ENCODE assay signal across 34 cellular contexts in genomic region chr11:91538065-91538464, GRCh38.
"Had no signal": no experiment of that assay in that cellular context is flagged by ENCODE, and none has a peak within 500 bp of the region (broad histone marks: within the 10 kb centered on the region; RNA-seq: fewer than 3 reads in every experiment).

No MANE protein-coding gene starts in this region.

- H3K27me3 ChIP-seq: MG63 had no signal

- DNase-seq: MG63, MM.1S, MV-4-11, NCI-H1048, NCI-H1092, NCI-H1092 treated with DMSO at 0.1 percent for 48 hours, NCI-H1105, NCI-H1105 treated with DMSO at 0.1 percent for 48 hours, NCI-H1417, NCI-H1417 treated with DMSO at 0.1 percent for 48 hours, NCI-H1436, NCI-H1436 treated with DMSO at 0.1 percent for 48 hours, NCI-H146, NCI-H1694, NCI-H1694 treated with DMSO at 0.1 percent for 48 hours, NCI-H187, NCI-H187 treated with DMSO at 0.1 percent for 48 hours, NCI-H1930, NCI-H2029, NCI-H2029 treated with DMSO at 0.1 percent for 48 hours, NCI-H2081, NCI-H2081 treated with DMSO at 0.1 percent for 48 hours, NCI-H2107, NCI-H2171, NCI-H2171 treated with DMSO at 0.1 percent for 48 hours, NCI-H2227 treated with DMSO at 0.1 percent for 48 hours, NCI-H226, NCI-H345, NCI-H446, NCI-H446 treated with DMSO at 0.1 percent for 48 hours, NCI-H510A, NCI-H510A treated with DMSO at 0.1 percent for 48 hours, NCI-H524 treated with DMSO at 0.1 percent for 48 hours, NCI-H526 had no signal

- H3K4me3 ChIP-seq: MG63 had no signal

- H3K36me3 ChIP-seq: MG63 had no signal

- H3K9me3 ChIP-seq: MG63 had no signal
